8 cellular contexts compared by ENCODE assay signal in the genomic region with DNA sequence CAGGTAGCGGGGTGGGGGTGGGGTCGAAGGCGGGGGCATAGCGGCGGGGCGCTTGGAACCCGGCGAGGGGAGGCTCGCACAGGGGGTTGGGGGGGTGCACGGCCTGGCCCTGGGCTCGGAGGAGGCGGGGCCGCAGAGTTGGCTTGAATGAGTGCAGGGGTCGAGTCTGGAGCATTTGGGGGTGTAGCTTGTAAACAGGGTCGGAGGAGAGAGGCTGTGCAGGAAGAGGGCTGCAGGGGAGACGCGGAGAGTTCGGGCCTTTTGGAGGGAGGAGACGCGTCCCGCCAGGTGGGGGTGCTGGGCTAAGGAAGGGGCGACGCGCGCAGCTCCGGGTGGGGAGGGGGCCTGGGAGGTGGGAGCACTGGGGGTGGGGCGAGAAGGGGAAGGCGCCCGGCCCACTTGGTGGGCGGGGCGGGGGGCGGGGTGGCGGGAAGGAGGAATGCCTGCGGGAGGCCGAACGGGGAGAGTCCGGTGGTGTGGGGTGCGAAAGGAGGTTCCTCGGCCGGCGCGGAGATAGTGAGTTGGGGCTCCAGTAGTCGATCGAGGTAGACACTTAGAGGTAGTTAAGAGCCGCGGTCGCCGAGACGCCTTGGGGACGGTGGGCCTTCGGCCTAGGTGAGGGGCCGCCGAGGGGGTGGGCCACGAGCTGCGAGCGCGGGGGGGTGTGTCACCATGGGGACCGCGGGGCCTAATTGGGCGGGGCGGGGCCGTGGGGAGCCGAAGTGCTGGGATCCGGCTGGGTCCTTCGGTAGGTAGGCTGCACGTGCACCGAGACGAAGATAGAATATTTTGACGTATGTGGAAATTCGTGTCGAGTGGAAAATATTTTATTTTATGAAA. TPM values are rescaled to one million over a fixed set of nuclear protein-coding genes. Genes with fewer than 3 reads are reported as not detected.
DNase-seq lines count a peak whose midpoint lies in the region; ATAC-seq and TF ChIP-seq lines count a peak whose summit lies in the region.

No MANE protein-coding gene starts in this region.

- no peak overlapping the region for H2BK12ac ChIP-seq in mesenchymal stem cell (ENCODE audit: low read length in 2 of 2)

- H3K27ac ChIP-seq in effector memory CD4-positive, alpha-beta T cell (ENCODE audit: insufficient read depth, low read length, poor library complexity, severe bottlenecking), result peak overlapping the region; percentile 86
- peak overlapping the region; percentile 77 for H3K27ac ChIP-seq in mesenchymal stem cell (ENCODE audit: low read length, poor library complexity, severe bottlenecking)

- peak overlapping the region; percentile 91 for H3K4me2 ChIP-seq in mesenchymal stem cell (ENCODE audit: low read length, poor library complexity, severe bottlenecking)

- peak overlapping the region; percentile 36 for H2AFZ ChIP-seq in mesenchymal stem cell (ENCODE audit: low read depth, low read length)

- no peak overlapping the region for H2BK5ac ChIP-seq in mesenchymal stem cell (ENCODE audit: low read depth, low read length, poor library complexity, severe bottlenecking)

- H2BK15ac ChIP-seq in mesenchymal stem cell (ENCODE audit: low read depth, poor library complexity, severe bottlenecking), result no peak overlapping the region

- no peak overlapping the region for H3K14ac ChIP-seq in mesenchymal stem cell (ENCODE audit: low read length in 2 of 2)

- CTCF ChIA-PET in BJ (lab: Yijun Ruan, JAX), result interaction anchor here (0.9 to 2.0 kb wide), 2 partner anchors 347 to 396 kb away, joined by 3 to 9 read pairs; no protein-coding TSS in a partner anchor

- H3K36me3 ChIP-seq in BJ (ENCODE audit: control insufficient read depth, insufficient read depth, low read length), result no peaks in the 10 kb centered on the region; the same call in 1 of the 2 replicates
- no peaks in the 10 kb centered on the region for H3K36me3 ChIP-seq in effector memory CD4-positive, alpha-beta T cell (ENCODE audit: control insufficient read depth, insufficient read depth, low read length)
- peaks cover 2 to 3% of the 10 kb centered on the region in 2 experiments for H3K36me3 ChIP-seq in mesenchymal stem cell (ENCODE audit: control insufficient read depth in 1 of 2, insufficient read depth in 2 of 2, low read depth in 1 of 2, low read length in 2 of 2)

- H3K79me1 ChIP-seq in mesenchymal stem cell (replicated peaks; ENCODE audit: low read length, poor library complexity, severe bottlenecking), result no peaks in the 10 kb centered on the region

- DNase-seq in BJ (ENCODE audit: low read depth) (no peak), NCI-H748 (lab: John Stamatoyannopoulos, UW; ENCODE audit: unreplicated experiment) (peak; percentile 79), mesenchymal stem cell (peak; percentile 76)
- DNase-seq in activated CD8-positive, alpha-beta memory T cell treated with anti-CD3 and anti-CD28 coated beads for 1 hour (ENCODE audit: extremely low read depth in 1 of 2, low read depth in 1 of 2), result peak; percentile 31 to 53
- peak; percentile 56 to 67 (median 64) for DNase-seq in effector memory CD4-positive, alpha-beta T cell
- DNase-seq in stimulated activated CD8-positive, alpha-beta memory T cell treated with anti-CD3 and anti-CD28 coated beads, Interleukin-15, amount 100 ng/mL, for 1 hour (ENCODE audit: low read depth), result peak; percentile 39

- peak overlapping the region; percentile 93 for H4K91ac ChIP-seq in mesenchymal stem cell (ENCODE audit: low read length)

- no peaks in the 10 kb centered on the region for H3K9me3 ChIP-seq in effector memory CD4-positive, alpha-beta T cell (ENCODE audit: control insufficient read depth, low read length)
- H3K9me3 ChIP-seq in mesenchymal stem cell (ENCODE audit: control insufficient read depth, low read length), result no peaks in the 10 kb centered on the region

- peak overlapping the region in 1 of 2 experiments; percentile 54 for H3K4ac ChIP-seq in mesenchymal stem cell (ENCODE audit: low read depth in 1 of 2, low read length in 2 of 2)

- under 1% methylated on average over 69 of the region's 71 CpGs for WGBS in mesenchymal stem cell

- H2AK5ac ChIP-seq in mesenchymal stem cell (ENCODE audit: low read length, severe bottlenecking), result no peak overlapping the region

- H3K9ac ChIP-seq in mesenchymal stem cell (ENCODE audit: low read length), result peak overlapping the region; percentile 94

- ATAC-seq in GM19324 (IDR thresholded peaks at IDR 0.05; ENCODE audit: low FRiP score, unreplicated experiment) (peak; percentile 35), HG03457 (IDR thresholded peaks at IDR 0.05; ENCODE audit: unreplicated experiment) (peak; percentile 25)

- H3K4me1 ChIP-seq in effector memory CD4-positive, alpha-beta T cell (ENCODE audit: control insufficient read depth, insufficient read depth, low read length, poor library complexity, severe bottlenecking), result peaks cover 10% of the 10 kb centered on the region
- peaks cover 5% of the 10 kb centered on the region for H3K4me1 ChIP-seq in mesenchymal stem cell (ENCODE audit: control insufficient read depth, insufficient read depth, low read depth, low read length)

- no peaks in the 10 kb centered on the region for H3K27me3 ChIP-seq in BJ (ENCODE audit: control insufficient read depth, insufficient read depth, low read length)
- no peaks in the 10 kb centered on the region for H3K27me3 ChIP-seq in effector memory CD4-positive, alpha-beta T cell (replicated peaks; ENCODE audit: control insufficient read depth, insufficient read depth, low read length, poor library complexity, severe bottlenecking)
- H3K27me3 ChIP-seq in mesenchymal stem cell (ENCODE audit: control insufficient read depth in 1 of 2, insufficient read depth in 1 of 2, low read length in 2 of 2), result no peaks in the 10 kb centered on the region

- peak overlapping the region; percentile 19 for H4K8ac ChIP-seq in mesenchymal stem cell (ENCODE audit: low read length)

- POLR2A ChIA-PET in BJ (lab: Charles Lee), result interaction anchor here (0.6 to 1.0 kb wide), 3 partner anchors 15 to 123 kb away, joined by 4 to 6 read pairs (median 5); no protein-coding TSS in a partner anchor

- TF ChIP-seq CTCF in BJ (IDR thresholded peaks at IDR 0.05; ENCODE audit: insufficient read depth, low read depth, low read length), result 0 out of 2 replicates have a peak, but pooled peaks have one; percentile 2

- H2BK120ac ChIP-seq in mesenchymal stem cell (ENCODE audit: low read depth, low read length), result peak overlapping the region; percentile 77

- H3K4me3 ChIP-seq in BJ (ENCODE audit: low read depth, low read length) (peak overlapping the region; percentile 89), mesenchymal stem cell (ENCODE audit: insufficient read depth in 1 of 2, low read depth in 1 of 2, low read length in 2 of 2) (peak overlapping the region; percentile 82 to 83)
- H3K4me3 ChIP-seq in effector memory CD4-positive, alpha-beta T cell (ENCODE audit: insufficient read depth, low read depth, low read length, poor library complexity, severe bottlenecking), result peak overlapping the region; percentile 98

- no peak overlapping the region for H3K23ac ChIP-seq in mesenchymal stem cell (ENCODE audit: low read length in 2 of 2)

- H3K18ac ChIP-seq in mesenchymal stem cell (ENCODE audit: low read depth in 1 of 2, low read length in 2 of 2), result peak overlapping the region; percentile 73 to 84

RNA-seq across cellular contexts. Expression of gene MSH6, which starts 0.8 kb away (rescaled TPM):
- polyA plus RNA-seq in BJ (2011; rRNA removed), result 13.7 and 26.2 TPM in 2 replicates
- polyA minus RNA-seq in BJ (2011; rRNA and poly(A)+ RNA removed), result 11.4 and 14.9 TPM in 2 replicates
- polyA plus RNA-seq in mesenchymal stem cell (2013, experiment 1 of 2), result 25.6 TPM
- polyA plus RNA-seq in mesenchymal stem cell (2013, experiment 2 of 2), result 26.1 TPM
